Comparison of ENCODE assay signal across 19 cellular contexts in the genomic region with DNA sequence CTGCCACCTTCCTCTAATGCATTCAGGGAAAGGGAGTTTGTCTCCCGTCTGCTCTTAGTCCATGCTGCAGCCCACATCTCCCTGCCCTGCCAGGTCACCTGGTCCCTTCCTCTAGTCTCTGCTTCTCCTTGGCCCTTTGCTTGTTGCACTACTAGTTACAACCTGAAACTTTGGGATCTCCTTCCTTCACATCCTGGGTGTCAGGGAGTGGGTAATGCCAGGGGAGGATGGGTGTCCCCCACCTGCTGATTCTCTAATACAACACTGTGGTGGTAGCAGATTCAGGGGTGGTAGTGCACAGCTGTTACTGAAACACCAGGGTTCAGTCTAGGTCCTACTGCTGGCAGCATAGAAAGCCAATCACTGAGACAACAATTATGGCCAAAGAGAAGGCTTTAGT. TPM values are rescaled to one million over a fixed set of nuclear protein-coding genes. Genes with fewer than 3 reads are reported as not detected.
DNase-seq lines count a peak whose midpoint lies in the region; ATAC-seq and TF ChIP-seq lines count a peak whose summit lies in the region.
"Had no signal": no experiment of that assay in that cellular context is flagged by ENCODE, and none has a peak within 500 bp of the region (broad histone marks: within the 10 kb centered on the region; RNA-seq: fewer than 3 reads in every experiment).

No MANE protein-coding gene starts in this region.

- H3K36me3 Mint-ChIP-seq in endodermal cell (ENCODE audit: low read depth) (no peaks in the 10 kb centered on the region), osteocyte (ENCODE audit: unreplicated experiment) (no peaks in the 10 kb centered on the region), type B pancreatic cell (no peaks in the 10 kb centered on the region)
- H3K36me3 Mint-ChIP-seq: CD8-positive, alpha-beta T cell had no signal

- peaks cover 8% of the 10 kb centered on the region for H3K9me3 Mint-ChIP-seq in endodermal cell
- H3K9me3 Mint-ChIP-seq in osteocyte (ENCODE audit: unreplicated experiment): no peaks in the 10 kb centered on the region
- peaks cover 4% of the 10 kb centered on the region for H3K9me3 Mint-ChIP-seq in type B pancreatic cell
- H3K9me3 Mint-ChIP-seq: CD4-positive, alpha-beta T cell; CD8-positive, alpha-beta T cell had no signal

- H3K4me3 Mint-ChIP-seq in endodermal cell (no peak overlapping the region), osteocyte (ENCODE audit: unreplicated experiment) (no peak overlapping the region), type B pancreatic cell (no peak overlapping the region)
- H3K4me3 Mint-ChIP-seq: B cell; CD4-positive, alpha-beta T cell; CD8-positive, alpha-beta T cell had no signal

- H3K27ac ChIP-seq in endodermal cell (ENCODE audit: low read depth, low read length): no peak overlapping the region
- H3K27ac ChIP-seq: 22Rv1; A549; BLaER1 treated with 17β-estradiol and CSF1 and Interleukin-3, amounts not matched to agents 10 nM and 100 nM; C4-2B had no signal

- no peak for TF ChIP-seq CTCF in endodermal cell (conservative IDR thresholded peaks at IDR 0.05)
- no peak for TF ChIP-seq CTCF in osteocyte (IDR thresholded peaks at IDR 0.05)
- no peak for TF ChIP-seq CTCF in type B pancreatic cell (conservative IDR thresholded peaks at IDR 0.05)

- 100% methylated on average over 1 of the region's 1 CpG for WGBS in endodermal cell (ENCODE audit: insufficient coverage in 1 of 2, insufficient read length in 1 of 2), 2 experiments

- no peak overlapping the region for H3K27ac Mint-ChIP-seq in endodermal cell
- no peak overlapping the region for H3K27ac Mint-ChIP-seq in osteocyte (ENCODE audit: unreplicated experiment)
- H3K27ac Mint-ChIP-seq in type B pancreatic cell: no peak overlapping the region
- H3K27ac Mint-ChIP-seq: B cell; CD4-positive, alpha-beta T cell; CD8-positive, alpha-beta T cell had no signal

- no peak overlapping the region for H3K4me3 ChIP-seq in endodermal cell (ENCODE audit: low read length)
- H3K4me3 ChIP-seq: A549; BLaER1 treated with 17β-estradiol and CSF1 and Interleukin-3, amounts not matched to agents 10 nM and 100 nM had no signal

- no peak overlapping the region for H3K9ac ChIP-seq in endodermal cell (ENCODE audit: extremely low read depth, low read length, poor library complexity, severe bottlenecking)
- H3K9ac ChIP-seq: BLaER1 treated with 17β-estradiol and CSF1 and Interleukin-3, amounts not matched to agents 10 nM and 100 nM had no signal

- H3K27me3 ChIP-seq in endodermal cell (ENCODE audit: control insufficient read depth, insufficient read depth, low read length, poor library complexity, severe bottlenecking): no peaks in the 10 kb centered on the region
- H3K27me3 ChIP-seq: BLaER1 treated with 17β-estradiol and CSF1 and Interleukin-3, amounts not matched to agents 10 nM and 100 nM had no signal

- no peaks in the 10 kb centered on the region for H3K9me3 ChIP-seq in endodermal cell (ENCODE audit: control insufficient read depth, low read length)
- H3K9me3 ChIP-seq: A549, Caco-2 had no signal

- no peaks in the 10 kb centered on the region for H3K27me3 Mint-ChIP-seq in endodermal cell (ENCODE audit: insufficient read depth)
- peaks cover 60% of the 10 kb centered on the region for H3K27me3 Mint-ChIP-seq in osteocyte (ENCODE audit: unreplicated experiment)
- peaks cover 8% of the 10 kb centered on the region for H3K27me3 Mint-ChIP-seq in type B pancreatic cell
- H3K27me3 Mint-ChIP-seq: CD4-positive, alpha-beta T cell had no signal

- no peaks in the 10 kb centered on the region for H3K36me3 ChIP-seq in endodermal cell (ENCODE audit: control insufficient read depth, insufficient read depth, low read length)
- H3K36me3 ChIP-seq: BLaER1 treated with 17β-estradiol and CSF1 and Interleukin-3, amounts not matched to agents 10 nM and 100 nM had no signal

- DNase-seq in endodermal cell (peak; percentile 8), islet precursor cell (peak; percentile 19), osteocyte (ENCODE audit: extremely low spot score, unreplicated experiment) (peak; percentile 62), type B pancreatic cell (ENCODE audit: extremely low spot score, unreplicated experiment) (peak; percentile 20), HuH-7.5 (ENCODE audit: low spot score) (no peak)
- no peak for DNase-seq in effector CD4-positive, alpha-beta T cell
- DNase-seq: AML-193; Caco-2; Calu3; CD4-positive, alpha-beta T cell; CD8-positive, alpha-beta T cell; DMS79 treated with DMSO at 0.1 percent for 48 hours; GF-D8 had no signal

- no peaks in the 10 kb centered on the region for H3K4me1 ChIP-seq in endodermal cell (ENCODE audit: control insufficient read depth, insufficient read depth, low read length)
- H3K4me1 ChIP-seq: A549; BLaER1 treated with 17β-estradiol and CSF1 and Interleukin-3, amounts not matched to agents 10 nM and 100 nM; Caco-2 had no signal

- H3K4me1 Mint-ChIP-seq in endodermal cell (peaks cover 10% of the 10 kb centered on the region), osteocyte (ENCODE audit: unreplicated experiment) (no peaks in the 10 kb centered on the region), type B pancreatic cell (ENCODE audit: unreplicated experiment) (peaks cover 4% of the 10 kb centered on the region)
- H3K4me1 Mint-ChIP-seq: B cell had no signal

- no peak for ATAC-seq in HG03442 (IDR thresholded peaks at IDR 0.05; ENCODE audit: unreplicated experiment)
- ATAC-seq: A549; CD8-positive, alpha-beta T cell had no signal

RNA-seq across cellular contexts. Expression of gene COX7A2L, which starts 31.2 kb away (rescaled TPM):
- total RNA-seq in endodermal cell (100 to 1,000 TPM; 113 to 117 TPM), osteocyte (103 and 114 TPM in 2 replicates), type B pancreatic cell (ENCODE audit: low replicate concordance) (93.2 and 95.5 TPM in 2 replicates)
- polyA plus RNA-seq in endodermal cell (2013, experiment 1 of 2): 150 TPM
- polyA plus RNA-seq in endodermal cell (2013, experiment 2 of 2): 134 TPM

Comparison
In these comparisons a context has a peak if more than half of its experiments do, and no peak if none do; other contexts are left out.
1. DNase-seq: peak in endodermal cell (single experiment), islet precursor cell (single experiment), osteocyte (single experiment) and type B pancreatic cell (single experiment); none in effector CD4-positive, alpha-beta T cell (single experiment) and HuH-7.5 (single experiment).